1 cellular context compared by ENCODE assay signal in genomic region chr10:102394079-102394800, GRCh38.
A peak's percentile ranks its signal among the peaks of the same experiment; 100 is the strongest.
TF ChIP-seq lines count a peak whose summit lies in the region.

No MANE protein-coding gene starts in this region.

TF ChIP-seq in K562, 482 proteins besides CTCF, POLR2A, EP300 and RAD21 (continued from another document and continues in another):
- TF ChIP-seq SOX6 (IDR thresholded peaks at IDR 0.05) (no peak), HSF4 (CRISPR knock-in tag; IDR thresholded peaks at IDR 0.05; ENCODE audit: borderline replicate concordance) (no peak), NR2C2 (CRISPR knock-in tag; IDR thresholded peaks at IDR 0.05) (no peak), NR2C2 (tag; IDR thresholded peaks at IDR 0.05) (peak; percentile 53; the same call in 1 of the 2 replicates), NFE2L1 (tag; IDR thresholded peaks at IDR 0.05; ENCODE audit: borderline replicate concordance, low read depth) (no peak), POLR2AphosphoS5 (IDR thresholded peaks at IDR 0.05; ENCODE audit: control insufficient read depth, insufficient read depth, low read depth, low read length) (no peak), RBM14 (IDR thresholded peaks at IDR 0.05; ENCODE audit: borderline replicate concordance, insufficient read depth, low read depth, low read length) (no peak), SPI1 (IDR thresholded peaks at IDR 0.05; ENCODE audit: borderline replicate concordance, low read depth, low read length) (peak; percentile 88), RBM17 (IDR thresholded peaks at IDR 0.05; ENCODE audit: borderline replicate concordance, low read depth, low read length) (no peak), IFI16 (CRISPR knock-in tag; IDR thresholded peaks at IDR 0.05) (no peak), NFE2 (IDR thresholded peaks at IDR 0.05; ENCODE audit: low read depth) (no peak), MEIS2 (IDR thresholded peaks at IDR 0.05; ENCODE audit: partially characterized antibody) (peak; percentile 16), PBX2 (CRISPR knock-in tag; IDR thresholded peaks at IDR 0.05; ENCODE audit: low read depth) (no peak), PBX2 (tag; conservative IDR thresholded peaks at IDR 0.05; ENCODE audit: low read depth) (no peak), ZFP91 (CRISPR knock-in tag; IDR thresholded peaks at IDR 0.05) (no peak), ELF4 (CRISPR knock-in tag; IDR thresholded peaks at IDR 0.05) (no peak), RB1 (IDR thresholded peaks at IDR 0.05; ENCODE audit: low read depth) (peak; percentile 57), USF2 (CRISPR knock-in tag; IDR thresholded peaks at IDR 0.05) (no peak), KLF6 (CRISPR knock-in tag; IDR thresholded peaks at IDR 0.05; ENCODE audit: borderline replicate concordance) (no peak), PCBP1 (IDR thresholded peaks at IDR 0.05; ENCODE audit: low read depth, low read length, poor library complexity, severe bottlenecking) (no peak), CTBP1 (IDR thresholded peaks at IDR 0.05; ENCODE audit: borderline replicate concordance) (peak; percentile 58), ATF1 (CRISPR knock-in tag; IDR thresholded peaks at IDR 0.05) (peak; percentile 55; the same call in 1 of the 2 replicates), ATF1 (tag; IDR thresholded peaks at IDR 0.05) (peak; percentile 99), SNRNP70 (optimal IDR thresholded peaks at IDR 0.05; ENCODE audit: low read depth, low read length) (no peak), SUPT5H (IDR thresholded peaks at IDR 0.05) (peak; percentile 44; the same call in 1 of the 2 replicates), FOXP1 (CRISPR knock-in tag; IDR thresholded peaks at IDR 0.05) (no peak), ZFP30 (CRISPR knock-in tag; IDR thresholded peaks at IDR 0.05; ENCODE audit: borderline replicate concordance) (no peak), U2AF2 (optimal IDR thresholded peaks at IDR 0.05; ENCODE audit: low read depth, low read length) (no peak), ESRRA (IDR thresholded peaks at IDR 0.05; ENCODE audit: borderline replicate concordance, low read depth) (peak; percentile 48; the same call in 1 of the 2 replicates), ZKSCAN3 (CRISPR knock-in tag; IDR thresholded peaks at IDR 0.05) (no peak), XRCC5 (IDR thresholded peaks at IDR 0.05; ENCODE audit: low read depth, low read length) (0 out of 2 replicates have a peak, but pooled peaks have one; percentile 42), NFXL1 (CRISPR knock-in tag; IDR thresholded peaks at IDR 0.05) (no peak), RUNX1 (IDR thresholded peaks at IDR 0.05; ENCODE audit: low read depth) (no peak), SMC3 (conservative IDR thresholded peaks at IDR 0.05; ENCODE audit: insufficient read depth, low read depth, low read length) (no peak), NONO (IDR thresholded peaks at IDR 0.05; ENCODE audit: low read depth in 2 of 2, low read length in 1 of 2) (0 out of 4 replicates have a peak, but pooled peaks of 1 of the 2 experiments have one; percentile 33), PURB (CRISPR knock-in tag; IDR thresholded peaks at IDR 0.05; ENCODE audit: low read depth) (no peak), KDM5B (IDR thresholded peaks at IDR 0.05; ENCODE audit: insufficient replicate concordance, low read depth, low read length) (peak; percentile 45), HDAC2 (IDR thresholded peaks at IDR 0.05) (peak; percentile 56; the same call in 1 of the 2 replicates), ATF3 (IDR thresholded peaks at IDR 0.05) (no peak), ATF3 (CRISPR knock-in tag; conservative IDR thresholded peaks at IDR 0.05) (no peak), SIRT6 (IDR thresholded peaks at IDR 0.05; ENCODE audit: low read depth, low read length) (no peak), BMI1 (IDR thresholded peaks at IDR 0.05; ENCODE audit: low read length) (no peak), ZNF121 (CRISPR knock-in tag; conservative IDR thresholded peaks at IDR 0.05) (no peak), THRA (IDR thresholded peaks at IDR 0.05) (no peak), YY1 (IDR thresholded peaks at IDR 0.05; ENCODE audit: borderline replicate concordance in 1 of 3, control insufficient read depth in 1 of 3, extremely low read depth in 1 of 3, insufficient read depth in 3 of 3, insufficient read length in 1 of 3, insufficient replicate concordance in 2 of 3, low read depth in 1 of 3, low read length in 2 of 3) (peak in 1 of 3 experiments; percentile 67), CCAR2 (IDR thresholded peaks at IDR 0.05; ENCODE audit: low read depth, low read length) (no peak), ELF1 (tag; IDR thresholded peaks at IDR 0.05) (peak; percentile 90), POLR2G (IDR thresholded peaks at IDR 0.05; ENCODE audit: low read depth, low read length) (peak; percentile 89), CXXC5 (CRISPR knock-in tag; IDR thresholded peaks at IDR 0.05) (peak; percentile 57), HBP1 (CRISPR knock-in tag; IDR thresholded peaks at IDR 0.05) (no peak), NUFIP1 (IDR thresholded peaks at IDR 0.05; ENCODE audit: partially characterized antibody) (no peak), CBX2 (IDR thresholded peaks at IDR 0.05; ENCODE audit: insufficient read depth, low read length, poor library complexity, severe bottlenecking) (no peak), C11orf30 (IDR thresholded peaks at IDR 0.05; ENCODE audit: low read depth) (peak; percentile 16; the same call in 1 of the 2 replicates), POLR3A (IDR thresholded peaks at IDR 0.05; ENCODE audit: borderline replicate concordance, extremely low read depth, insufficient read depth, insufficient read length) (no peak)
- TF ChIP-seq, protein P1, sequence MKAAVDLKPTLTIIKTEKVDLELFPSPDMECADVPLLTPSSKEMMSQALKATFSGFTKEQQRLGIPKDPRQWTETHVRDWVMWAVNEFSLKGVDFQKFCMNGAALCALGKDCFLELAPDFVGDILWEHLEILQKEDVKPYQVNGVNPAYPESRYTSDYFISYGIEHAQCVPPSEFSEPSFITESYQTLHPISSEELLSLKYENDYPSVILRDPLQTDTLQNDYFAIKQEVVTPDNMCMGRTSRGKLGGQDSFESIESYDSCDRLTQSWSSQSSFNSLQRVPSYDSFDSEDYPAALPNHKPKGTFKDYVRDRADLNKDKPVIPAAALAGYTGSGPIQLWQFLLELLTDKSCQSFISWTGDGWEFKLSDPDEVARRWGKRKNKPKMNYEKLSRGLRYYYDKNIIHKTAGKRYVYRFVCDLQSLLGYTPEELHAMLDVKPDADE (conservative IDR thresholded peaks at IDR 0.05; ENCODE audit: control insufficient read depth, low read depth, low read length): peak; percentile 42; the same call in 1 of the 2 replicates
- TF ChIP-seq, protein P2, sequence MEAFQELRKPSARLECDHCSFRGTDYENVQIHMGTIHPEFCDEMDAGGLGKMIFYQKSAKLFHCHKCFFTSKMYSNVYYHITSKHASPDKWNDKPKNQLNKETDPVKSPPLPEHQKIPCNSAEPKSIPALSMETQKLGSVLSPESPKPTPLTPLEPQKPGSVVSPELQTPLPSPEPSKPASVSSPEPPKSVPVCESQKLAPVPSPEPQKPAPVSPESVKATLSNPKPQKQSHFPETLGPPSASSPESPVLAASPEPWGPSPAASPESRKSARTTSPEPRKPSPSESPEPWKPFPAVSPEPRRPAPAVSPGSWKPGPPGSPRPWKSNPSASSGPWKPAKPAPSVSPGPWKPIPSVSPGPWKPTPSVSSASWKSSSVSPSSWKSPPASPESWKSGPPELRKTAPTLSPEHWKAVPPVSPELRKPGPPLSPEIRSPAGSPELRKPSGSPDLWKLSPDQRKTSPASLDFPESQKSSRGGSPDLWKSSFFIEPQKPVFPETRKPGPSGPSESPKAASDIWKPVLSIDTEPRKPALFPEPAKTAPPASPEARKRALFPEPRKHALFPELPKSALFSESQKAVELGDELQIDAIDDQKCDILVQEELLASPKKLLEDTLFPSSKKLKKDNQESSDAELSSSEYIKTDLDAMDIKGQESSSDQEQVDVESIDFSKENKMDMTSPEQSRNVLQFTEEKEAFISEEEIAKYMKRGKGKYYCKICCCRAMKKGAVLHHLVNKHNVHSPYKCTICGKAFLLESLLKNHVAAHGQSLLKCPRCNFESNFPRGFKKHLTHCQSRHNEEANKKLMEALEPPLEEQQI (IDR thresholded peaks at IDR 0.05): no peak
- TF ChIP-seq, protein P3, sequence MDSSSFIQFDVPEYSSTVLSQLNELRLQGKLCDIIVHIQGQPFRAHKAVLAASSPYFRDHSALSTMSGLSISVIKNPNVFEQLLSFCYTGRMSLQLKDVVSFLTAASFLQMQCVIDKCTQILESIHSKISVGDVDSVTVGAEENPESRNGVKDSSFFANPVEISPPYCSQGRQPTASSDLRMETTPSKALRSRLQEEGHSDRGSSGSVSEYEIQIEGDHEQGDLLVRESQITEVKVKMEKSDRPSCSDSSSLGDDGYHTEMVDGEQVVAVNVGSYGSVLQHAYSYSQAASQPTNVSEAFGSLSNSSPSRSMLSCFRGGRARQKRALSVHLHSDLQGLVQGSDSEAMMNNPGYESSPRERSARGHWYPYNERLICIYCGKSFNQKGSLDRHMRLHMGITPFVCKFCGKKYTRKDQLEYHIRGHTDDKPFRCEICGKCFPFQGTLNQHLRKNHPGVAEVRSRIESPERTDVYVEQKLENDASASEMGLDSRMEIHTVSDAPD (CRISPR knock-in tag; IDR thresholded peaks at IDR 0.05): no peak
- TF ChIP-seq, protein P4, sequence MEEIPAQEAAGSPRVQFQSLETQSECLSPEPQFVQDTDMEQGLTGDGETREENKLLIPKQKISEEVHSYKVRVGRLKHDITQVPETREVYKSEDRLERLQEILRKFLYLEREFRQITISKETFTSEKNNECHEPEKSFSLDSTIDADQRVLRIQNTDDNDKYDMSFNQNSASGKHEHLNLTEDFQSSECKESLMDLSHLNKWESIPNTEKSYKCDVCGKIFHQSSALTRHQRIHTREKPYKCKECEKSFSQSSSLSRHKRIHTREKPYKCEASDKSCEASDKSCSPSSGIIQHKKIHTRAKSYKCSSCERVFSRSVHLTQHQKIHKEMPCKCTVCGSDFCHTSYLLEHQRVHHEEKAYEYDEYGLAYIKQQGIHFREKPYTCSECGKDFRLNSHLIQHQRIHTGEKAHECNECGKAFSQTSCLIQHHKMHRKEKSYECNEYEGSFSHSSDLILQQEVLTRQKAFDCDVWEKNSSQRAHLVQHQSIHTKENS (CRISPR knock-in tag; IDR thresholded peaks at IDR 0.05): no peak
